In genomic region chr1:164459176-164459575, GRCh38 we compare ENCODE assay signal across 8 cellular contexts.
DNase-seq lines count a peak whose midpoint lies in the region; ATAC-seq, FAIRE-seq and TF ChIP-seq lines count a peak whose summit lies in the region.
"Not testable (repeated sequence)": the region's sequence is repeated elsewhere in the genome, so short reads cannot be mapped to it uniquely, and the experiment has no call there.

No MANE protein-coding gene starts in this region.

- peaks cover 17% of the 10 kb centered on the region for H3K9me3 Mint-ChIP-seq in GM23338

- H3K36me3 ChIP-seq in GM23338 (ENCODE audit: insufficient read depth); H1 (ENCODE audit: control insufficient read depth in 2 of 4, insufficient read depth in 4 of 4, low read length in 3 of 4); neuronal stem cell (replicated peaks in 1 of 2; ENCODE audit: control insufficient read depth in 2 of 2, insufficient read depth in 2 of 2, low read length in 2 of 2): not testable (repeated sequence)

- H3K9me3 ChIP-seq in H1 (ENCODE audit: insufficient read depth in 2 of 2, low read depth in 1 of 2, low read length in 1 of 2); neuronal stem cell (replicated peaks in 1 of 2; ENCODE audit: control insufficient read depth in 2 of 2, insufficient read depth in 1 of 2, low read depth in 1 of 2, low read length in 2 of 2): not testable (repeated sequence)

- not testable (repeated sequence) for H3K27me3 ChIP-seq in GM23338 (ENCODE audit: insufficient read depth); H1 (replicated peaks in 1 of 4; ENCODE audit: control insufficient read depth in 3 of 4, extremely low read depth in 1 of 4, insufficient read depth in 3 of 4, low read length in 3 of 4); neuronal stem cell (ENCODE audit: control insufficient read depth in 3 of 3, insufficient read depth in 3 of 3, low read depth in 1 of 3, low read length in 3 of 3)

- TF ChIP-seq CTCF in GM23338 (conservative IDR thresholded peaks at IDR 0.05; ENCODE audit: low read depth in 2 of 2); H1 (IDR thresholded peaks at IDR 0.05; ENCODE audit: control extremely low read depth in 1 of 3, insufficient read depth in 1 of 3, low read depth in 1 of 3, low read length in 3 of 3): not testable (repeated sequence)

- H2BK12ac ChIP-seq in H1 (ENCODE audit: low read depth, low read length); neuronal stem cell (ENCODE audit: low read length): not testable (repeated sequence)

- ATAC-seq in GM23338: not testable (repeated sequence)

- FAIRE-seq in H1 (lab: Jason Lieb, UNC): not testable (repeated sequence)

- H4K91ac ChIP-seq in H1 (replicated peaks; ENCODE audit: insufficient read length, low read length); neuronal stem cell (ENCODE audit: low read depth, low read length, poor library complexity): not testable (repeated sequence)

- not testable (repeated sequence) for H3K4me1 Mint-ChIP-seq in GM23338

- CTCF ChIA-PET in H1 (lab: Charles Lee; ENCODE audit: partially characterized antibody): not testable (repeated sequence)

- DNase-seq in DMS53 (lab: John Stamatoyannopoulos, UW) (peak; percentile 81), ELF-1 (ENCODE audit: low read depth, low spot score) (peak; percentile 35), NCI-H146 (lab: John Stamatoyannopoulos, UW) (peak; percentile 36), NCI-H2171 treated with DMSO at 0.1 percent for 48 hours (lab: John Stamatoyannopoulos, UW) (peak; percentile 2), SW480 (ENCODE audit: low spot score) (peak; percentile 6), H1 (ENCODE audit: low read depth in 1 of 2, low spot score in 2 of 2) (peak in 1 of 2 experiments; percentile 59)
- not testable (repeated sequence) for DNase-seq in GM23338 (ENCODE audit: low spot score); neuronal stem cell (ENCODE audit: low spot score)

- H3K4me3 Mint-ChIP-seq in GM23338: not testable (repeated sequence)

- not testable (repeated sequence) for H2BK20ac ChIP-seq in H1 (ENCODE audit: low read length)

- 87% methylated on average over 15 of the region's 25 CpGs; no CpG with 5 or more reads in 1 of the 2 experiments for WGBS in H1 (ENCODE audit: extremely low coverage in 1 of 2, insufficient coverage in 1 of 2, insufficient read length in 1 of 2, insufficient replicate concordance in 2 of 2, low coverage in 1 of 2, low lambda C conversion rate in 2 of 2, missing lambda C conversion rate in 1 of 2), 2 experiments
- no CpG with 5 or more reads among the region's 25 CpGs for WGBS in neuronal stem cell (ENCODE audit: extremely low coverage in 2 of 2, insufficient read length in 2 of 2, insufficient replicate concordance in 1 of 2), 2 donors

- H3K9me2 ChIP-seq in GM23338 (ENCODE audit: insufficient read depth): not testable (repeated sequence)

- H3K27me3 Mint-ChIP-seq in GM23338 (ENCODE audit: insufficient read depth, low read depth, poor library complexity): not testable (repeated sequence)

- H3K36me3 Mint-ChIP-seq in GM23338 (ENCODE audit: low read depth): not testable (repeated sequence)

- H3K27ac ChIP-seq in GM23338 (ENCODE audit: low read depth); H1 (ENCODE audit: low read depth, low read length); neuronal stem cell (replicated peaks; ENCODE audit: low read length): not testable (repeated sequence)

- not testable (repeated sequence) for H3K18ac ChIP-seq in H1 (ENCODE audit: extremely low read depth, low read length); neuronal stem cell (ENCODE audit: low read length)

- not testable (repeated sequence) for H3K4ac ChIP-seq in H1 (replicated peaks; ENCODE audit: insufficient read length, low read depth, low read length); neuronal stem cell (ENCODE audit: low read length)

- peak overlapping the region; percentile 38; the same call in 1 of the 2 replicates for H3K4me2 ChIP-seq in GM23338
- H3K4me2 ChIP-seq in H1 (ENCODE audit: insufficient read depth in 1 of 2, low read depth in 2 of 2, low read length in 2 of 2); neuronal stem cell (ENCODE audit: insufficient read depth, low read length, poor library complexity, severe bottlenecking): not testable (repeated sequence)

- not testable (repeated sequence) for H3K23ac ChIP-seq in H1 (ENCODE audit: insufficient read length); neuronal stem cell (ENCODE audit: low read depth, low read length, poor library complexity)

- H4K20me1 ChIP-seq in GM23338 (replicated peaks; ENCODE audit: insufficient read depth); H1 (replicated peaks in 1 of 2; ENCODE audit: control insufficient read depth in 1 of 2, insufficient read depth in 2 of 2, low read length in 2 of 2): not testable (repeated sequence)

- not testable (repeated sequence) for H4K5ac ChIP-seq in H1 (ENCODE audit: insufficient read length, low read depth, low read length)

- not testable (repeated sequence) for H3K9ac ChIP-seq in H1 (replicated peaks in 1 of 4; ENCODE audit: extremely low read depth in 1 of 4, low read depth in 3 of 4, low read length in 3 of 4); neuronal stem cell (ENCODE audit: low read depth, low read length, poor library complexity)

- H2BK5ac ChIP-seq in H1 (ENCODE audit: low read depth, low read length); neuronal stem cell (ENCODE audit: low read length): not testable (repeated sequence)

- H3F3A ChIP-seq in GM23338 (replicated peaks; ENCODE audit: low read depth): not testable (repeated sequence)

- H2AK5ac ChIP-seq in H1 (ENCODE audit: low read depth, low read length); neuronal stem cell (ENCODE audit: low read depth, low read length): not testable (repeated sequence)

- H4K8ac ChIP-seq in H1 (ENCODE audit: extremely low read depth, insufficient read depth, low read length); neuronal stem cell (ENCODE audit: low read depth, low read length): not testable (repeated sequence)

- not testable (repeated sequence) for TF ChIP-seq RAD21 in H1 (IDR thresholded peaks at IDR 0.05 in 1 of 2, conservative IDR thresholded peaks at IDR 0.05 in 1 of 2; ENCODE audit: low read depth in 2 of 2, low read length in 2 of 2)

- H3K27ac Mint-ChIP-seq in GM23338: not testable (repeated sequence)

- TF ChIP-seq POLR2A in H1 (IDR thresholded peaks at IDR 0.05; ENCODE audit: control extremely low read depth in 1 of 2, low read depth in 2 of 2, low read length in 2 of 2): not testable (repeated sequence)

- TF ChIP-seq EP300 in H1 (IDR thresholded peaks at IDR 0.05; ENCODE audit: borderline replicate concordance in 1 of 2, low read depth in 2 of 2, low read length in 2 of 2): not testable (repeated sequence)

- 0 out of 2 replicates have a peak overlapping the region, but pooled peaks have one; percentile 23 for H3K4me3 ChIP-seq in GM23338
- H3K4me3 ChIP-seq in H1 (ENCODE audit: extremely low read depth in 1 of 4, insufficient read depth in 2 of 4, low read depth in 3 of 4, low read length in 4 of 4); neuronal stem cell (ENCODE audit: low read length in 2 of 2): not testable (repeated sequence)

- not testable (repeated sequence) for H3K79me1 ChIP-seq in H1 (ENCODE audit: low read depth, low read length); neuronal stem cell (ENCODE audit: low read depth, low read length)

- H2AFZ ChIP-seq in GM23338: peak overlapping the region; percentile 93
- peak overlapping the region; percentile 59; the same call in 1 of the 2 replicates for H2AFZ ChIP-seq in H1 (ENCODE audit: low read length)
- H2AFZ ChIP-seq in neuronal stem cell (ENCODE audit: low read length): peak overlapping the region; percentile 61

- not testable (repeated sequence) for H2BK15ac ChIP-seq in H1 (ENCODE audit: low read length); neuronal stem cell (ENCODE audit: low read length)

- H3K14ac ChIP-seq in H1 (ENCODE audit: insufficient read length); neuronal stem cell (ENCODE audit: low read length): not testable (repeated sequence)

- not testable (repeated sequence) for H3K23me2 ChIP-seq in H1 (ENCODE audit: low read depth, low read length)

- POLR2A ChIA-PET in H1 (lab: Charles Lee; ENCODE audit: partially characterized antibody): interaction anchor here (0.8 kb wide), 1 partner anchor 158 kb away, joined by 3 read pairs; no protein-coding TSS in a partner anchor

- not testable (repeated sequence) for H3K4me1 ChIP-seq in GM23338 (ENCODE audit: insufficient read depth); H1 (replicated peaks in 1 of 4; ENCODE audit: control insufficient read depth in 3 of 4, insufficient read depth in 4 of 4, low read length in 3 of 4); neuronal stem cell (ENCODE audit: control insufficient read depth in 2 of 2, insufficient read depth in 1 of 2, low read depth in 1 of 2, low read length in 2 of 2)

- H3K79me2 ChIP-seq in GM23338 (replicated peaks; ENCODE audit: insufficient read depth); H1 (ENCODE audit: control insufficient read depth in 1 of 2, insufficient read depth in 2 of 2, low read length in 2 of 2): not testable (repeated sequence)

- H3K56ac ChIP-seq in H1 (replicated peaks; ENCODE audit: insufficient read length, low read depth, low read length): not testable (repeated sequence)

- H2BK120ac ChIP-seq in H1 (replicated peaks; ENCODE audit: low read depth, low read length); neuronal stem cell (ENCODE audit: low read depth, low read length): not testable (repeated sequence)
